19 cellular contexts compared by ENCODE assay signal in the genomic region with DNA sequence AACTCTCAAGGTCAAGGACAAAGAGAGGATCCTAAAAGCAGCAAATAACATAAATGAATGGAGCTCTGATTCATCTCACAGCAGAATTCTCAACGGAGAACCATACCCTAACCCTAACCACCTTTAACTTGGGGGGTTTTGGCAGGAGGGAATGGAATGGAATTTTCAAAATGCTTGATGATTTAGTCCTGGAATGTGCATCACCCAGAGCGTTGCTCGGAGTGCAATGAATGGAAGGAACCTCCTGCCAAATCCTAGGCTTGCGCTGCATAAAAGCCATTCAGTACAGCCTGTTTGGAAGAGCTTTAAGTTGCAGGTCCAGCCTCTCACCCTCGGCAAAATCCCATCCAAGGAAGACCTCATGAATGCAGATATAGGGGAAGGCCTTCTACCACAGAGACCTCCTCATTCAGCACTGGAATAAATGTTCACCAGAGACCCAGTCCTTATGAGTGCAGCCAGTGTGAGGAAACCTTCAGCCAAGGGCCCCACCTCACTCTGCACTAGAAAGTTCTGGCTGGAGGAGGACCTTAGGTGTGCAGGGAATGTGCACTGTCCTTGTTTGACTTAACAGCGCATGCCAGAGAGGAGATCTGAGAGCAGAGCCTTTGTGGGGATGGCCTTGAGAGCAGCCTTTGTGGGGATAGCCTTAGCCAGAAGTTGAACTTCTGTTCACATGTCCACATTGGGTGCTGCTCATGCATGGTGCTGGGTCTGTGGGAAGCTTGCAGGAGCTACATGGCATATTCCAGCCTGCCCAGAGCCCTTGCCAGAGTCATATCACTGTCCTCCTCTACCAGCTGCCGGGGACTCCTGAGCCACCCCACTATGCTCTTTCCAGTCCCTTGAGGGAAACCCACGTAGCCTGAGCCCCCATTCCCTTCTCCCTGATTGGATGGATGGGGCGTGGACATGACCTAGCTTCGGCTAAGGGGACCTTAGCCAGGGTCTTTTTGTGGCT. TPM values are rescaled to one million over a fixed set of nuclear protein-coding genes. Genes with fewer than 3 reads are reported as not detected.
DNase-seq lines count a peak whose midpoint lies in the region; ATAC-seq and TF ChIP-seq lines count a peak whose summit lies in the region.
"Had no signal": no experiment of that assay in that cellular context is flagged by ENCODE, and none has a peak within 500 bp of the region (broad histone marks: within the 10 kb centered on the region; RNA-seq: fewer than 3 reads in every experiment).

No MANE protein-coding gene starts in this region.

- no peak for ATAC-seq in WTC11
- peak; percentile 12 for ATAC-seq in esophagus mucosa
- ATAC-seq in GM21528 (IDR thresholded peaks at IDR 0.05; ENCODE audit: low FRiP score, unreplicated experiment), result no peak

- H3K4me1 Mint-ChIP-seq in HFFc6 (ENCODE audit: low read depth) (peaks cover 28% of the 10 kb centered on the region), WTC11 (no peaks in the 10 kb centered on the region)
- H3K4me1 Mint-ChIP-seq: CD14-positive monocyte, IgD-negative memory B cell had no signal

- DNase-seq in HFFc6 (no peak), WTC11 (ENCODE audit: low spot score) (no peak), osteoblast (ENCODE audit: insufficient read length, low spot score, missing footprints) (peak; percentile 80), NCI-H1436 treated with DMSO at 0.1 percent for 48 hours (lab: John Stamatoyannopoulos, UW) (no peak), DMS153 treated with DMSO at 0.1 percent for 48 hours (lab: John Stamatoyannopoulos, UW; ENCODE audit: unreplicated experiment) (no peak)
- DNase-seq: DND-41, GDM1, H7, Karpas-422, NCI-H1417 treated with DMSO at 0.1 percent for 48 hours, NCI-H1930, NCI-H2171, NCI-H526, PC-9, SIG-M5 had no signal

- no peak overlapping the region for H2AFZ ChIP-seq in osteoblast (ENCODE audit: low read length)
- H2AFZ ChIP-seq: PC-9 had no signal

- H3K27me3 Mint-ChIP-seq in HFFc6 (ENCODE audit: insufficient read depth), result peaks cover 3% of the 10 kb centered on the region; the same call in 1 of the 2 replicates
- H3K27me3 Mint-ChIP-seq in WTC11 (ENCODE audit: low read depth), result peaks cover 6% of the 10 kb centered on the region; the same call in 1 of the 2 replicates
- H3K27me3 Mint-ChIP-seq: IgD-negative memory B cell had no signal

- no peaks in the 10 kb centered on the region for H3K9me3 ChIP-seq in osteoblast (ENCODE audit: low read depth, low read length)

- CTCF ChIA-PET in WTC11 (lab: Charles Lee), result no interaction called here

- no peaks in the 10 kb centered on the region for H4K20me1 ChIP-seq in osteoblast (ENCODE audit: insufficient read depth, low read length)

- peak overlapping the region; percentile 95 for H3K27ac ChIP-seq in osteoblast (ENCODE audit: low read depth, low read length)
- H3K27ac ChIP-seq: PC-9 had no signal

- peaks cover 9% of the 10 kb centered on the region; the same call in 1 of the 2 replicates for H3K9me3 Mint-ChIP-seq in HFFc6
- H3K9me3 Mint-ChIP-seq in WTC11, result peaks cover 24% of the 10 kb centered on the region

- no peaks in the 10 kb centered on the region for H3K27me3 ChIP-seq in osteoblast (ENCODE audit: insufficient read depth, low read length)

- H3K4me3 ChIP-seq in osteoblast (ENCODE audit: insufficient read depth, low read length), result no peak overlapping the region
- H3K4me3 ChIP-seq: PC-9 had no signal

- TF ChIP-seq CTCF in HFFc6 (IDR thresholded peaks at IDR 0.05) (no peak), WTC11 (IDR thresholded peaks at IDR 0.05) (no peak), osteoblast (IDR thresholded peaks at IDR 0.05; ENCODE audit: extremely low read depth, low read depth, low read length) (no peak)

- no peak overlapping the region for H3K4me3 Mint-ChIP-seq in HFFc6
- H3K4me3 Mint-ChIP-seq in WTC11, result no peak overlapping the region
- H3K4me3 Mint-ChIP-seq: CD14-positive monocyte, IgD-negative memory B cell had no signal

- H3K27ac Mint-ChIP-seq in HFFc6 (peak overlapping the region; percentile 46; the same call in 1 of the 2 replicates), WTC11 (no peak overlapping the region)
- H3K27ac Mint-ChIP-seq: CD14-positive monocyte had no signal

- H3K36me3 Mint-ChIP-seq in HFFc6 (ENCODE audit: low read depth), result peaks cover 6% of the 10 kb centered on the region
- peaks cover 11% of the 10 kb centered on the region for H3K36me3 Mint-ChIP-seq in WTC11

- peaks cover 6% of the 10 kb centered on the region for H3K36me3 ChIP-seq in osteoblast (ENCODE audit: insufficient read depth, low read length)

- H3K4me1 ChIP-seq in osteoblast (ENCODE audit: insufficient read depth, low read length), result peaks cover 36% of the 10 kb centered on the region

- H3K79me2 ChIP-seq in osteoblast (ENCODE audit: insufficient read depth, low read length), result no peaks in the 10 kb centered on the region

- peak overlapping the region; percentile 11 for H3K4me2 ChIP-seq in osteoblast (ENCODE audit: insufficient read depth, low read length)
- H3K4me2 ChIP-seq: PC-9 had no signal

- POLR2A ChIA-PET in WTC11 (lab: Charles Lee), result no interaction called here

TF ChIP-seq in WTC11, 78 proteins besides CTCF, POLR2A, EP300 and RAD21:
- TF ChIP-seq GABPB1 (CRISPR knock-in tag; IDR thresholded peaks at IDR 0.05), result peak; percentile 17; the same call in 1 of the 2 replicates
- TF ChIP-seq, protein P1, sequence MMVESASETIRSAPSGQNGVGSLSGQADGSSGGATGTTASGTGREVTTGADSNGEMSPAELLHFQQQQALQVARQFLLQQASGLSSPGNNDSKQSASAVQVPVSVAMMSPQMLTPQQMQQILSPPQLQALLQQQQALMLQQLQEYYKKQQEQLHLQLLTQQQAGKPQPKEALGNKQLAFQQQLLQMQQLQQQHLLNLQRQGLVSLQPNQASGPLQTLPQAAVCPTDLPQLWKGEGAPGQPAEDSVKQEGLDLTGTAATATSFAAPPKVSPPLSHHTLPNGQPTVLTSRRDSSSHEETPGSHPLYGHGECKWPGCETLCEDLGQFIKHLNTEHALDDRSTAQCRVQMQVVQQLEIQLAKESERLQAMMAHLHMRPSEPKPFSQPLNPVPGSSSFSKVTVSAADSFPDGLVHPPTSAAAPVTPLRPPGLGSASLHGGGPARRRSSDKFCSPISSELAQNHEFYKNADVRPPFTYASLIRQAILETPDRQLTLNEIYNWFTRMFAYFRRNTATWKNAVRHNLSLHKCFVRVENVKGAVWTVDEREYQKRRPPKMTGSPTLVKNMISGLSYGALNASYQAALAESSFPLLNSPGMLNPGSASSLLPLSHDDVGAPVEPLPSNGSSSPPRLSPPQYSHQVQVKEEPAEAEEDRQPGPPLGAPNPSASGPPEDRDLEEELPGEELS (CRISPR knock-in tag; IDR thresholded peaks at IDR 0.05), result no peak
TF ChIP-seq in WTC11: peak in this region for 1.

RNA-seq across cellular contexts. Expression of a gene that starts 30.5 kb away (rescaled TPM):
- total RNA-seq in HFFc6 (2021; fragmentation: NEBNext Ultra II Directional; extraction: Animal tissue kit (Norgen Biotek cat#: 25700)), result 10 to 100 TPM; 56.0 to 77.5 (median 74.4) TPM
- total RNA-seq in WTC11 (2021), result 36.2 to 43.9 TPM (median 39.1 TPM) in 3 replicates
- total RNA-seq in esophagus mucosa, result 12.3 TPM
- 26.5 and 27.9 TPM in 2 replicates for total RNA-seq in osteoblast
